25 cellular contexts compared by ENCODE assay signal in the genomic region with DNA sequence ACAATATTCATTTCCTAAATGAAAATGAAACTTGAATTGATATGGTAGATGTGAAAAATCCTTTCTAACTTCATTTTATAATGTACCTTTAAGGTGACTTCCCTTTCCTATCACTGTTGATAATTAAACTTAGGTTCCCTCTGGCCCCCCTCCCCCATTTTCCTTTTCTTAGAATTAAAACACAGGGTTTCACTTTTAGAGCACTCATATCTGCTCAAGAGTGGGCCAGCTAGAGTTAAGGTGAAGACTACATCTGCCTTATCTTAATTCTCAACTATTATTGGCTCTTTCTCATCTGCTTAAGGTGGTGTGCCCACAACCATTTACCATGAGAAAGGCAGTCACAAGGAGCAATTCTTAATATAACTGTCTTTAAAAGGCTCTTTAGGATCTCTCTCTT. TPM values are rescaled to one million over a fixed set of nuclear protein-coding genes. Genes with fewer than 3 reads are reported as not detected.
A peak's percentile ranks its signal among the peaks of the same experiment; 100 is the strongest.
DNase-seq lines count a peak whose midpoint lies in the region; ATAC-seq, FAIRE-seq and TF ChIP-seq lines count a peak whose summit lies in the region.
"Had no signal": no experiment of that assay in that cellular context is flagged by ENCODE, and none has a peak within 500 bp of the region (broad histone marks: within the 10 kb centered on the region; RNA-seq: fewer than 3 reads in every experiment).

No MANE protein-coding gene starts in this region.

- H3K36me3 ChIP-seq in HUES48 (ENCODE audit: control insufficient read depth, insufficient read depth, low read length) (no peaks in the 10 kb centered on the region), colonic mucosa (no peaks in the 10 kb centered on the region), small intestine (ENCODE audit: control insufficient read depth in 2 of 2, insufficient read depth in 2 of 2, low read length in 2 of 2) (peaks cover 0 to 2% of the 10 kb centered on the region in 2 donors)
- H3K36me3 ChIP-seq: ascending aorta, WERI-Rb-1 had no signal

- H3K4me3 ChIP-seq in HUES48 (ENCODE audit: low read depth, low read length) (no peak overlapping the region), colonic mucosa (no peak overlapping the region), small intestine (ENCODE audit: low read depth in 1 of 2, low read length in 2 of 2) (no peak overlapping the region)
- H3K4me3 ChIP-seq: A549, ascending aorta, psoas muscle, smooth muscle cell had no signal

- H3K4me1 Mint-ChIP-seq in activated T-cell treated with anti-CD3 and anti-CD28 coated beads, Interleukin-2, amount 50 U/mL, for 24 hours (ENCODE audit: low read depth), result peaks cover 24% of the 10 kb centered on the region
- no peaks in the 10 kb centered on the region for H3K4me1 Mint-ChIP-seq in MCF 10A (ENCODE audit: insufficient read depth, unreplicated experiment)

- H3K27ac Mint-ChIP-seq in activated T-cell treated with anti-CD3 and anti-CD28 coated beads, Interleukin-2, amount 50 U/mL, for 24 hours, result peak overlapping the region; percentile 12
- H3K27ac Mint-ChIP-seq in MCF 10A (ENCODE audit: low read depth, unreplicated experiment), result no peak overlapping the region

- no peaks in the 10 kb centered on the region for H3K9me3 ChIP-seq in HUES48 (ENCODE audit: control insufficient read depth, insufficient read depth, low read length)
- H3K9me3 ChIP-seq in colonic mucosa, result no peaks in the 10 kb centered on the region
- H3K9me3 ChIP-seq in small intestine (ENCODE audit: control insufficient read depth, low read depth), result no peaks in the 10 kb centered on the region
- H3K9me3 ChIP-seq: A549, ascending aorta, psoas muscle had no signal

- H3K4me3 Mint-ChIP-seq in activated T-cell treated with anti-CD3 and anti-CD28 coated beads, Interleukin-2, amount 50 U/mL, for 24 hours, result no peak overlapping the region
- no peak overlapping the region for H3K4me3 Mint-ChIP-seq in MCF 10A (ENCODE audit: unreplicated experiment)

- no peak for FAIRE-seq in small intestine (lab: Jason Lieb, UNC)
- FAIRE-seq: A549 had no signal

- no peaks in the 10 kb centered on the region for H3K36me3 Mint-ChIP-seq in activated T-cell treated with anti-CD3 and anti-CD28 coated beads, Interleukin-2, amount 50 U/mL, for 24 hours (ENCODE audit: low read depth)
- H3K36me3 Mint-ChIP-seq in MCF 10A (ENCODE audit: insufficient read depth, unreplicated experiment), result no peaks in the 10 kb centered on the region

- no peak for ATAC-seq in left ventricle myocardium superior
- ATAC-seq: A549 had no signal

- intact Hi-C loops in colonic mucosa (cut with DNase I), result no loop called here
- intact Hi-C loops in MCF 10A (cut with micrococcal nuclease), result no loop called here
- intact Hi-C loops in left ventricle myocardium superior (cut with micrococcal nuclease), result no loop called here

- TF ChIP-seq CTCF in colonic mucosa (IDR thresholded peaks at IDR 0.05) (no peak), MCF 10A (IDR thresholded peaks at IDR 0.05; ENCODE audit: unreplicated experiment) (no peak)

- no peak for DNase-seq in activated T-cell treated with anti-CD3 and anti-CD28 coated beads, Interleukin-2, amount 50 U/mL, for 24 hours
- DNase-seq in activated T-cell treated with anti-CD3 and anti-CD28 coated beads, Interleukin-2, amount 50 U/mL, for 1 hour, result no peak
- DNase-seq in colonic mucosa (no peak), small intestine (no peak), MCF 10A (ENCODE audit: unreplicated experiment) (no peak), T1000 (lab: John Stamatoyannopoulos, UW) (no peak), left ventricle myocardium superior (no peak)
- DNase-seq: activated CD8-positive, alpha-beta memory T cell treated with anti-CD3 and anti-CD28 coated beads for 24 hours; activated effector memory CD4-positive, alpha-beta T cell treated with anti-CD3 and anti-CD28 coated beads, Interleukin-2, amount 50 U/mL, for 16 hours; DMS79 treated with DMSO at 0.1 percent for 48 hours; GOT3; head of caudate nucleus; MV-4-11; naive thymus-derived CD8-positive, alpha-beta T cell; NCI-H187 treated with DMSO at 0.1 percent for 48 hours; NCI-H446; psoas muscle; Right ventricle myocardium superior; stimulated activated CD4-positive, alpha-beta T cell treated with anti-CD3 and anti-CD28 coated beads, Interleukin-4, amount 100 ng/mL, for 4 hours; WERI-Rb-1 had no signal

- H3K4me1 ChIP-seq in HUES48 (ENCODE audit: control insufficient read depth, insufficient read depth, low read length), result peaks cover 24% of the 10 kb centered on the region
- H3K4me1 ChIP-seq in colonic mucosa, result no peaks in the 10 kb centered on the region
- H3K4me1 ChIP-seq in small intestine (ENCODE audit: control insufficient read depth in 2 of 2, insufficient read depth in 1 of 2, low read depth in 1 of 2, low read length in 1 of 2), result peaks cover 0 to 3% of the 10 kb centered on the region in 2 donors
- H3K4me1 ChIP-seq: ascending aorta had no signal

- H3K27me3 Mint-ChIP-seq in activated T-cell treated with anti-CD3 and anti-CD28 coated beads, Interleukin-2, amount 50 U/mL, for 24 hours, result no peaks in the 10 kb centered on the region
- H3K27me3 Mint-ChIP-seq in MCF 10A (ENCODE audit: insufficient read depth, unreplicated experiment), result no peaks in the 10 kb centered on the region
- H3K27me3 Mint-ChIP-seq: naive thymus-derived CD8-positive, alpha-beta T cell had no signal

- H3K9me3 Mint-ChIP-seq in activated T-cell treated with anti-CD3 and anti-CD28 coated beads, Interleukin-2, amount 50 U/mL, for 24 hours, result no peaks in the 10 kb centered on the region
- no peaks in the 10 kb centered on the region for H3K9me3 Mint-ChIP-seq in MCF 10A (ENCODE audit: unreplicated experiment)
- H3K9me3 Mint-ChIP-seq: naive thymus-derived CD8-positive, alpha-beta T cell had no signal

- H3K9ac ChIP-seq in HUES48 (ENCODE audit: low read depth, low read length), result peak overlapping the region; percentile 11; the same call in 1 of the 2 replicates
- H3K9ac ChIP-seq in colonic mucosa (ENCODE audit: low read depth in 2 of 2, low read length in 2 of 2), result peak overlapping the region in 1 of 2 donors; percentile 31

- H3K27ac ChIP-seq in HUES48 (ENCODE audit: low read depth, low read length) (no peak overlapping the region), colonic mucosa (peak overlapping the region; percentile 67), small intestine (ENCODE audit: low read depth in 1 of 2, low read length in 1 of 2) (peak overlapping the region; percentile 18 to 70)
- H3K27ac ChIP-seq: A549, ascending aorta, C4-2B, psoas muscle, WERI-Rb-1 had no signal

- CTCF ChIA-PET in MCF 10A (lab: Yijun Ruan, JAX), result interaction anchor here (0.6 kb wide), 1 partner anchor 20 kb away, joined by 3 read pairs; no protein-coding TSS in a partner anchor

- H3K27me3 ChIP-seq in HUES48 (ENCODE audit: control insufficient read depth, insufficient read depth, low read length), result no peaks in the 10 kb centered on the region
- H3K27me3 ChIP-seq in colonic mucosa, result no peaks in the 10 kb centered on the region
- H3K27me3 ChIP-seq in small intestine (ENCODE audit: control insufficient read depth in 2 of 2, insufficient read depth in 2 of 2, low read length in 2 of 2), result no peaks in the 10 kb centered on the region
- H3K27me3 ChIP-seq: ascending aorta had no signal

- BruUV-seq in MCF 10A (replicated peaks; lab: Mats Ljungman, UMichigan), result no TSS peak

- POLR2A ChIA-PET in MCF 10A (lab: Yijun Ruan, JAX), result no interaction called here

RNA-seq across cellular contexts. Expression of gene LIN52, which starts 49.7 kb away (rescaled TPM):
- total RNA-seq in colonic mucosa (1 to 10 TPM; 3.5 to 7.5 TPM), MCF 10A (2022) (8.7 and 9.5 TPM in 2 replicates), left ventricle myocardium superior (6.9 TPM)
- polyA plus RNA-seq in small intestine, result 10 to 100 TPM in 2 of 3 donors, 1 to 10 TPM in 1; 6.1 to 22.1 (median 11.3) TPM

RNA-seq across cellular contexts. Expression of gene ALDH6A1, which starts 50.2 kb away (rescaled TPM):
- total RNA-seq in colonic mucosa (10 to 100 TPM; 29.6 to 47.9 TPM), MCF 10A (2022) (22.4 and 28.9 TPM in 2 replicates), left ventricle myocardium superior (59.8 TPM)
- polyA plus RNA-seq in small intestine, result 10 to 100 TPM; 15.8 to 56.4 (median 20.8) TPM
